ENCODE assay signal across 17 cellular contexts in the genomic region with DNA sequence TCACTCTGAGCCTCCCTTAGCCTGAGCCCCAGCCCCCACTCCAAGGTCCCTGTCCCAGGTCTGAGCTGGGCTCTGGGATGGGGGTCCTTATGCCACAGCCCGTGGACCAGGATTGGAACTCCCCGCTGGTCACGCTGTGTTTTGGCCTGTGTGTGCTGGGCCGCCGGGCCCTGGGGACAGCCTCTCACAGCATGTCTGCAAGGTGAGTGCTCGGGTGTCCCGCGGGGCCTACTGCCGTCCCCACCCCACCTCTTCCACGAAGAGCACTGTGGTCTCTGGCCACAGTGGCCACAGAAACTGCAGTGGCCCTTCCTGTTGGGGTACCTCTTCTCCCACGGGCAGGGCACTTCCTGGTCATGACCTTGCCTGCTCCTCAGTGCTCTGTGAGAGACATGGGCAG.
"Had no signal": no experiment of that assay in that cellular context is flagged by ENCODE, and none has a peak within 500 bp of the region (broad histone marks: within the 10 kb centered on the region; RNA-seq: fewer than 3 reads in every experiment).

No MANE protein-coding gene starts in this region.

- H3K27me3 Mint-ChIP-seq: brain had no signal

- H3K36me3 ChIP-seq: neural progenitor cell, uterus had no signal

- H3K27me3 ChIP-seq: colonic mucosa, esophagus muscularis mucosa, neural progenitor cell, pancreas, tibial artery, uterus had no signal

- H3K27ac ChIP-seq: colonic mucosa, esophagus muscularis mucosa, neural progenitor cell, pancreas, tibial artery, uterus had no signal

- H3K9me3 ChIP-seq: colonic mucosa, esophagus muscularis mucosa, pancreas, tibial artery, uterus had no signal

- H2AFZ ChIP-seq: neural progenitor cell had no signal

- H3K4me3 ChIP-seq: colonic mucosa, esophagus muscularis mucosa, lung, neural progenitor cell, pancreas, tibial artery, uterus had no signal

- ATAC-seq: pancreas had no signal

- H3K9me3 Mint-ChIP-seq: activated T-helper 1 cell treated with anti-CD3 and anti-CD28 coated beads, Interleukin-12 subunit alpha, Interleukin-12 subunit beta, Interleukin-2, Interleukin-4 antibody, amounts not matched to agents 30 ng/mL and 10 ng/mL and 1 ng/mL, durations not matched to agents 14 hours and 24 hours and 36 hours; brain; mesothelial cell of epicardium; neural progenitor cell; T-helper 2 cell treated with Interferon-gamma antibody and Interleukin-4, amounts not matched to agents 5 μg/mL and 100 μg/mL, for 36 hours had no signal

- DNase-seq: activated CD4-positive, alpha-beta T cell treated with anti-CD3 and anti-CD28 coated beads, Interleukin-2, amount 50 U/mL, for 1 hour; activated CD4-positive, CD25-positive, alpha-beta regulatory T cell; activated naive CD4-positive, alpha-beta T cell treated with anti-CD3 and anti-CD28 coated beads, Interleukin-2, amount 50 U/mL, for 16 hours; central memory CD4-positive, alpha-beta T cell; colonic mucosa; islet precursor cell; stimulated activated CD4-positive, alpha-beta T cell treated with anti-CD3 and anti-CD28 coated beads, Interleukin-12 subunit alpha, Interleukin-12 subunit beta, amount 100 ng/mL, for 4 hours; tibial artery; uterus had no signal

- H3K27ac Mint-ChIP-seq: activated T-helper 1 cell treated with anti-CD3 and anti-CD28 coated beads, Interleukin-12 subunit alpha, Interleukin-12 subunit beta, Interleukin-2, Interleukin-4 antibody, amounts not matched to agents 30 ng/mL and 10 ng/mL and 1 ng/mL, durations not matched to agents 14 hours and 24 hours and 36 hours; brain; mesothelial cell of epicardium; neural progenitor cell had no signal

- H3K4me3 Mint-ChIP-seq: activated T-helper 1 cell treated with anti-CD3 and anti-CD28 coated beads, Interleukin-12 subunit alpha, Interleukin-12 subunit beta, Interleukin-2, Interleukin-4 antibody, amounts not matched to agents 30 ng/mL and 10 ng/mL and 1 ng/mL, durations not matched to agents 14 hours and 24 hours and 36 hours; brain; mesothelial cell of epicardium; neural progenitor cell; T-helper 2 cell treated with Interferon-gamma antibody and Interleukin-4, amounts not matched to agents 5 μg/mL and 100 μg/mL, for 36 hours had no signal

- H3K4me2 ChIP-seq: neural progenitor cell had no signal
